ENCODE assay signal across 1 cellular context in genomic region chr10:69329721-69330178, GRCh38.
A peak's percentile ranks its signal among the peaks of the same experiment; 100 is the strongest.
TF ChIP-seq lines count a peak whose summit lies in the region.

No MANE protein-coding gene starts in this region.

TF ChIP-seq in GM23338, 12 proteins besides CTCF, POLR2A, EP300 and RAD21 (continued from another document):
- TF ChIP-seq ETS1 (IDR thresholded peaks at IDR 0.05): peak; percentile 77; the same call in 1 of the 2 replicates
